Comparison of ENCODE assay signal across 8 cellular contexts in the genomic region with DNA sequence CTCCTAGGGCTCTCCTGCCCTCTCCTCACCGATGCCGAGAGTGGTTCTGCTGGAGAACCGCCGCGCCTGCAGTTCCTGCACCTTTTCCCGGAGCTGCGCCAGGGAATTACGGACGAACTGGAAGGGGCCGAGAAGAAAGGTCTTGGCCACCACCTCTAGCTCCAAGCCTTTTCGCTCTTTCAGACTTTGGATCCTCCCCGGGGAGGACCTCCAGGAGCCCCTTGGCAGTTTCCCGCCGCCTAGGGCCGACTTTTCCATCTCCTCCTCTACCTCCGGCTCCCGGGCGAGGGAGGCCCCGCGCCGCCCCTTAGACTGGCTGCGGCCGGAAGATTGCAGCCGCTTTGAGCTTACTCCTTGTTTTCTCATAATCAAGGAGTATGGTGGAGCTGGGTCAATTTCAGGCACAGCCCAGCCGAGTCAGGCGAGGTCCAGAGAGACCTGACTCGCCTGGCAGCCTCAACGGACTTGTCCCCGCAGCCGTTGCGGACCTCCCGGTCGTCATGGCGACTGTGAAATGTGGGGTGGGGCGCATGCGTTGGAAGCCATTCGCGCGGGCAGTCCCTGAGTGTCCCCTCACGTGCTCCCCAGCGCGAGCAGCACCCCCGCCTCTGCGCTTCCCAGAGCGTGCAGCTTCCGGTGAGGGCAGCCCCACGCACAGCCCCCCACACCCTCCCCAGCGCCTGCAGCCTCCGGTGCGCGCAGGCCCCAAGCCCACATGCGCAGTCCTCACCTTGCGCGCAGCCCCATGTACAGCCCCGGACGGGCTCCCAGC. TPM values are rescaled to one million over a fixed set of nuclear protein-coding genes. Genes with fewer than 3 reads are reported as not detected.
DNase-seq lines count a peak whose midpoint lies in the region; ATAC-seq lines count a peak whose summit lies in the region.

TSS of gene DPY19L2 (minus strand) at position 466 of the 772 bp plus-strand sequence. CDS start at position 366, 100 bp downstream.

- no peaks in the 10 kb centered on the region for H3K36me3 ChIP-seq in esophagus (ENCODE audit: control insufficient read depth in 2 of 2, insufficient read depth in 2 of 2, low read length in 1 of 2)

- H3K4me1 ChIP-seq in esophagus (ENCODE audit: control insufficient read depth in 2 of 2, insufficient read depth in 2 of 2, low read length in 1 of 2) (peaks cover 0 to 3% of the 10 kb centered on the region in 2 donors), mononuclear cell (ENCODE audit: insufficient read depth, low read length) (no peaks in the 10 kb centered on the region)

- 1% methylated on average over 55 to 56 of the region's 56 CpGs for WGBS in esophagus, 2 donors

- DNase-seq in GDM1 (lab: John Stamatoyannopoulos, UW) (peak; percentile 90), NCI-H226 (peak; percentile 48), OCI-M2 (lab: John Stamatoyannopoulos, UW; ENCODE audit: unreplicated experiment) (no peak)
- peak; percentile 85 for DNase-seq in activated CD8-positive, alpha-beta memory T cell treated with anti-CD3 and anti-CD28 coated beads, Interleukin-2, amount 50 U/mL, for 48 hours
- peak; percentile 33 to 34 for DNase-seq in stimulated activated CD8-positive, alpha-beta memory T cell treated with anti-CD3 and anti-CD28 coated beads, Interleukin-4, amount 100 ng/mL, for 4 hours (ENCODE audit: low read depth in 2 of 2, low spot score in 1 of 2)

- H3K4me3 ChIP-seq in esophagus (ENCODE audit: low read depth in 1 of 2, low read length in 2 of 2) (peak within 1 kb of the TSS; percentile 58 to 64), mononuclear cell (ENCODE audit: low read length) (peak within 1 kb of the TSS; percentile 33)

- peak; percentile 83 for ATAC-seq in HG02870 (IDR thresholded peaks at IDR 0.05; ENCODE audit: unreplicated experiment)

- H3K27me3 ChIP-seq in esophagus (ENCODE audit: control insufficient read depth in 1 of 2, insufficient read depth in 2 of 2, low read length in 2 of 2) (no peaks in the 10 kb centered on the region), mononuclear cell (ENCODE audit: insufficient read depth, low read length) (peaks cover 2% of the 10 kb centered on the region)

- H3K9me3 ChIP-seq in esophagus (ENCODE audit: control insufficient read depth in 2 of 2, insufficient read depth in 1 of 2, low read depth in 1 of 2, low read length in 1 of 2) (no peaks in the 10 kb centered on the region), mononuclear cell (ENCODE audit: low read depth, low read length) (no peaks in the 10 kb centered on the region)

- H3K27ac ChIP-seq in esophagus (ENCODE audit: low read depth in 2 of 2, low read length in 1 of 2), result peak within 1 kb of the TSS; percentile 60 to 70

RNA-seq across cellular contexts. Expression of gene DPY19L2, which starts in this region (rescaled TPM):
- polyA plus RNA-seq in esophagus, result 1 to 10 TPM; 1.3 to 3.4 TPM
- total RNA-seq in mononuclear cell, result 1.5 TPM
